In genomic region chr20:47611785-47612184, GRCh38 we compare ENCODE assay signal across 25 cellular contexts.
DNase-seq lines count a peak whose midpoint lies in the region; ATAC-seq and TF ChIP-seq lines count a peak whose summit lies in the region.
"Had no signal": no experiment of that assay in that cellular context is flagged by ENCODE, and none has a peak within 500 bp of the region (broad histone marks: within the 10 kb centered on the region; RNA-seq: fewer than 3 reads in every experiment).

No MANE protein-coding gene starts in this region.

- peaks cover 92% of the 10 kb centered on the region for H3K79me2 ChIP-seq in OCI-LY1 (ENCODE audit: insufficient read depth, low read length)

- H3F3A ChIP-seq in OCI-LY1 (ENCODE audit: insufficient read depth, low read length), result peaks cover 4% of the 10 kb centered on the region

- H2AFZ ChIP-seq in OCI-LY1 (ENCODE audit: low read length), result no peak overlapping the region

- peaks cover 49% of the 10 kb centered on the region for H3K4me1 ChIP-seq in OCI-LY1 (ENCODE audit: insufficient read depth, low read length, severe bottlenecking)
- no peaks in the 10 kb centered on the region for H3K4me1 ChIP-seq in mucosa of descending colon (ENCODE audit: low read depth)
- H3K4me1 ChIP-seq: body of pancreas, testis, vagina had no signal

- H3K9ac ChIP-seq in OCI-LY1 (ENCODE audit: low read length), result no peak overlapping the region

- no peak for DNase-seq in activated naive CD4-positive, alpha-beta T cell treated with anti-CD3 and anti-CD28 coated beads for 36 hours
- no peak for DNase-seq in activated naive CD4-positive, alpha-beta T cell treated with Interleukin-2 at 50 U/mL for 16 hours
- no peak for DNase-seq in activated naive CD8-positive, alpha-beta T cell treated with anti-CD3 and anti-CD28 coated beads, Interleukin-2, amount 50 U/mL, for 24 hours
- DNase-seq in SIG-M5 treated with dmso at 0.1 percent for 504 hours (lab: John Stamatoyannopoulos, UW; ENCODE audit: unreplicated experiment), result no peak
- DNase-seq in activated gamma-delta T cell (lab: John Stamatoyannopoulos, UW), result no peak
- DNase-seq in mucosa of descending colon, result no peak
- DNase-seq: activated CD4-positive, alpha-beta T cell treated with anti-CD3 and anti-CD28 coated beads for 48 hours; body of pancreas; C1 segment of cervical spinal cord; foreskin fibroblast; heart right ventricle; Kasumi-1; mammary epithelial cell; NCI-H2171; NCI-H524; NK-92 treated with Interleukin-12 subunit alpha and Interleukin-12 subunit beta, amount 100 ng/mL, for 24 hours; Peyer's patch; retina; SIG-M5; stimulated activated CD4-positive, alpha-beta T cell treated with anti-CD3 and anti-CD28 coated beads, Interleukin-2, amount 100 ng/mL, for 24 hours; testis had no signal

- TF ChIP-seq CTCF in OCI-LY1 (IDR thresholded peaks at IDR 0.05; ENCODE audit: low read length) (no peak), mucosa of descending colon (IDR thresholded peaks at IDR 0.05) (no peak)

- peak overlapping the region; percentile 96 for H3K27ac Mint-ChIP-seq in activated naive CD4-positive, alpha-beta T cell treated with anti-CD3 and anti-CD28 coated beads for 36 hours
- H3K27ac Mint-ChIP-seq in activated naive CD8-positive, alpha-beta T cell treated with anti-CD3 and anti-CD28 coated beads, Interleukin-2, amount 50 U/mL, for 24 hours, result peak overlapping the region; percentile 85
- H3K27ac Mint-ChIP-seq in stimulated activated memory B cell treated with anti-CD40 and anti-IgM and Interleukin-4, amounts not matched to agents 10 μg/mL and 1 μg/mL and 100 μg/mL, for 72 hours, result peak overlapping the region; percentile 85

- H4K20me1 ChIP-seq in OCI-LY1 (ENCODE audit: insufficient read depth, low read length), result no peaks in the 10 kb centered on the region

- H3K36me3 ChIP-seq in OCI-LY1 (ENCODE audit: insufficient read depth, low read length) (peaks cover 48% of the 10 kb centered on the region), mucosa of descending colon (ENCODE audit: low read depth) (no peaks in the 10 kb centered on the region)
- H3K36me3 ChIP-seq: heart right ventricle, Peyer's patch, vagina had no signal

- no peaks in the 10 kb centered on the region for H3K9me2 ChIP-seq in OCI-LY1 (ENCODE audit: low read depth, low read length)

- no peaks in the 10 kb centered on the region for H3K27me3 ChIP-seq in OCI-LY1 (ENCODE audit: insufficient read depth, low read length)
- H3K27me3 ChIP-seq: body of pancreas, heart right ventricle, Peyer's patch, testis, vagina had no signal

- ATAC-seq in activated naive CD8-positive, alpha-beta T cell treated with anti-CD3 and anti-CD28 coated beads, Interleukin-2, amount 50 U/mL, for 24 hours, result no peak
- no peak for ATAC-seq in stimulated activated memory B cell treated with anti-CD40 and anti-IgM and Interleukin-4, amounts not matched to agents 10 μg/mL and 1 μg/mL and 100 μg/mL, for 72 hours
- no peak for ATAC-seq in mucosa of descending colon
- ATAC-seq: body of pancreas, heart right ventricle had no signal

- no peak overlapping the region for H3K4me2 ChIP-seq in OCI-LY1 (ENCODE audit: low read length)
- H3K4me2 ChIP-seq: smooth muscle cell had no signal

- H3K4me3 ChIP-seq in OCI-LY1 (ENCODE audit: low read depth, low read length, poor library complexity, severe bottlenecking) (no peak overlapping the region), mucosa of descending colon (no peak overlapping the region)
- H3K4me3 ChIP-seq: body of pancreas, heart right ventricle, Peyer's patch, smooth muscle cell, testis, vagina had no signal

- no peak overlapping the region for H3K4me3 Mint-ChIP-seq in activated naive CD4-positive, alpha-beta T cell treated with anti-CD3 and anti-CD28 coated beads for 36 hours
- no peak overlapping the region for H3K4me3 Mint-ChIP-seq in activated naive CD8-positive, alpha-beta T cell treated with anti-CD3 and anti-CD28 coated beads, Interleukin-2, amount 50 U/mL, for 24 hours
- no peak overlapping the region for H3K4me3 Mint-ChIP-seq in stimulated activated memory B cell treated with anti-CD40 and anti-IgM and Interleukin-4, amounts not matched to agents 10 μg/mL and 1 μg/mL and 100 μg/mL, for 72 hours

- H3K9me3 ChIP-seq in OCI-LY1 (ENCODE audit: low read length) (no peaks in the 10 kb centered on the region), mucosa of descending colon (no peaks in the 10 kb centered on the region)
- H3K9me3 ChIP-seq: body of pancreas, heart right ventricle, Peyer's patch, testis, vagina had no signal

- CTCF ChIA-PET in activated naive CD4-positive, alpha-beta T cell treated with anti-CD3 and anti-CD28 coated beads for 36 hours (lab: Charles Lee), result interaction anchor here (1.0 to 2.8 kb wide), 2 partner anchors 11 to 228 kb away, joined by 3 to 10 read pairs; no protein-coding TSS in a partner anchor

- peaks cover 78% of the 10 kb centered on the region for H3K4me1 Mint-ChIP-seq in activated naive CD4-positive, alpha-beta T cell treated with anti-CD3 and anti-CD28 coated beads for 36 hours (ENCODE audit: low read depth)
- H3K4me1 Mint-ChIP-seq in activated naive CD8-positive, alpha-beta T cell treated with anti-CD3 and anti-CD28 coated beads, Interleukin-2, amount 50 U/mL, for 24 hours, result peaks cover 88% of the 10 kb centered on the region
- peaks cover 54% of the 10 kb centered on the region for H3K4me1 Mint-ChIP-seq in stimulated activated memory B cell treated with anti-CD40 and anti-IgM and Interleukin-4, amounts not matched to agents 10 μg/mL and 1 μg/mL and 100 μg/mL, for 72 hours

- H3K9me3 Mint-ChIP-seq in activated naive CD4-positive, alpha-beta T cell treated with anti-CD3 and anti-CD28 coated beads for 36 hours, result no peaks in the 10 kb centered on the region
- no peaks in the 10 kb centered on the region for H3K9me3 Mint-ChIP-seq in activated naive CD8-positive, alpha-beta T cell treated with anti-CD3 and anti-CD28 coated beads, Interleukin-2, amount 50 U/mL, for 24 hours
- no peaks in the 10 kb centered on the region for H3K9me3 Mint-ChIP-seq in stimulated activated memory B cell treated with anti-CD40 and anti-IgM and Interleukin-4, amounts not matched to agents 10 μg/mL and 1 μg/mL and 100 μg/mL, for 72 hours

- H3K36me3 Mint-ChIP-seq in activated naive CD4-positive, alpha-beta T cell treated with anti-CD3 and anti-CD28 coated beads for 36 hours (ENCODE audit: low read depth), result peaks cover 18% of the 10 kb centered on the region
- H3K36me3 Mint-ChIP-seq in activated naive CD8-positive, alpha-beta T cell treated with anti-CD3 and anti-CD28 coated beads, Interleukin-2, amount 50 U/mL, for 24 hours (ENCODE audit: low read depth), result peaks cover 33% of the 10 kb centered on the region
- peaks cover 48% of the 10 kb centered on the region for H3K36me3 Mint-ChIP-seq in stimulated activated memory B cell treated with anti-CD40 and anti-IgM and Interleukin-4, amounts not matched to agents 10 μg/mL and 1 μg/mL and 100 μg/mL, for 72 hours

- intact Hi-C loops in activated naive CD4-positive, alpha-beta T cell treated with anti-CD3 and anti-CD28 coated beads for 36 hours (cut with micrococcal nuclease), result loop anchor here (5.0 kb wide), 2 partner anchors 34 to 254 kb away; partner anchors contain the start of gene ZMYND8
- intact Hi-C loops in mucosa of descending colon (cut with DNase I, micrococcal nuclease), result no loop called here

- H3K27ac ChIP-seq in OCI-LY1 (ENCODE audit: low read depth, low read length, poor library complexity, severe bottlenecking), result peak overlapping the region; percentile 52
- H3K27ac ChIP-seq: body of pancreas, testis, vagina had no signal

- H3K27me3 Mint-ChIP-seq in activated naive CD4-positive, alpha-beta T cell treated with anti-CD3 and anti-CD28 coated beads for 36 hours (ENCODE audit: low read depth), result no peaks in the 10 kb centered on the region
- H3K27me3 Mint-ChIP-seq in activated naive CD8-positive, alpha-beta T cell treated with anti-CD3 and anti-CD28 coated beads, Interleukin-2, amount 50 U/mL, for 24 hours, result no peaks in the 10 kb centered on the region
- H3K27me3 Mint-ChIP-seq in stimulated activated memory B cell treated with anti-CD40 and anti-IgM and Interleukin-4, amounts not matched to agents 10 μg/mL and 1 μg/mL and 100 μg/mL, for 72 hours, result no peaks in the 10 kb centered on the region
